ENCODE assay signal across 8 cellular contexts in the genomic region with DNA sequence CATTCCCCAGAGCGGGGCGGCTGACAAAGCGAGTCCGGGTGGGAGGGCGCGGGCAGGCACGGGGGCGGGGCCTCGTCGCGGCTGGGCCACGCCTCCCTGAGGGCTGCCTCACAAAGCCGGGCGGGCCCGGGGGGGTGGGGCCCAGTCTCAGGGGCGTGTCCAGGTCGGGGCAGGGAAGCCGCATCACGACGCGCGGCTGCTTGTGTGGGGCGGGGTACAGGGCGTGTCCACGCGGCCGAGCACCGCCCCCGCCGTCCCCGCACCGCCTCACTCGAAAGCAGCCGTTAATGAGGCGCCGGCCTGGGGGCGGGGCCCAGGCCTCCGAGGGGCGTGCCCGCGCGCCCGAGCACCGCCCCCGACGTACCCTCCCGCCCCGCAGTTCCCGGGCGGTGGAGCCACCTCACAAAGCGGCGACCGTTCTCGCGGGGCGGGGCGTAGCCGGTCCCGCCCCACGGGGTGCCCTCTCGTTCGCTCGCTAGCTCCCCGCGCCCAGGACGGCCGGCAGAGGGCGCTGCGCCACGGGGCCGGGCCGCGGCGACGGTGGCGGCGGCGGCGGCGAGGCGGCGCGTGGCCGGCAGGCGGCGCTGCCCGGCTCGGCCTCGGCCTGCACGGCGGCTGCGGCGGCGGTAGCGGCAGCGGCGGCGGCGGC. TPM values are rescaled to one million over a fixed set of nuclear protein-coding genes. Genes with fewer than 3 reads are reported as not detected.
DNase-seq lines count a peak whose midpoint lies in the region; ATAC-seq and TF ChIP-seq lines count a peak whose summit lies in the region.

A gene (plus strand): TSS at position 599 of the 649 bp plus-strand sequence. CDS start 150 bp downstream, outside the sequence.

- peak within 1 kb of the TSS; percentile 98 for H3K4me2 ChIP-seq in PC-9

- H3K9me3 ChIP-seq in PC-9 (ENCODE audit: insufficient read depth, low read depth) (no peaks in the 10 kb centered on the region), mucosa of stomach (ENCODE audit: control insufficient read depth, low read length) (no peaks in the 10 kb centered on the region)

- no peaks in the 10 kb centered on the region for H3K36me3 ChIP-seq in PC-9 (ENCODE audit: low read depth)
- no peaks in the 10 kb centered on the region for H3K36me3 ChIP-seq in mucosa of stomach (ENCODE audit: control insufficient read depth, insufficient read depth, low read length)

- H2AFZ ChIP-seq in PC-9, result peak within 1 kb of the TSS; percentile 96

- H3K4me3 ChIP-seq in PC-9 (peak within 1 kb of the TSS; percentile 85), epithelial cell of proximal tubule (ENCODE audit: low read depth, low read length) (peak within 1 kb of the TSS; percentile 89), mucosa of stomach (ENCODE audit: low read length) (peak within 1 kb of the TSS; percentile 56)

- DNase-seq in DMS53 treated with DMSO at 0.1 percent for 48 hours (lab: John Stamatoyannopoulos, UW; ENCODE audit: unreplicated experiment) (peak; percentile 93), KG1 (lab: John Stamatoyannopoulos, UW) (peak; percentile 99), PC-9 (peak; percentile 90 to 99), epithelial cell of proximal tubule (ENCODE audit: low read depth) (no peak)
- peak; percentile 100 for DNase-seq in activated T-cell treated with anti-CD3 and anti-CD28 coated beads, Interleukin-2, amount 50 U/mL, for 1 hour
- DNase-seq in stimulated activated CD8-positive, alpha-beta memory T cell treated with anti-CD3 and anti-CD28 coated beads, Interleukin-4, amount 100 ng/mL, for 48 hours, result peak; percentile 99

- peaks cover 42% of the 10 kb centered on the region for H3K79me2 ChIP-seq in PC-9 (ENCODE audit: low read depth)

- peak within 1 kb of the TSS; percentile 82 for H3K9ac ChIP-seq in mucosa of stomach (ENCODE audit: low read length)

- H3K27me3 ChIP-seq in PC-9 (ENCODE audit: insufficient read depth, low read depth), result no peaks in the 10 kb centered on the region
- H3K27me3 ChIP-seq in mucosa of stomach (ENCODE audit: control insufficient read depth, insufficient read depth, low read length), result no peaks in the 10 kb centered on the region

- H3K27ac ChIP-seq in PC-9, result peak within 1 kb of the TSS; percentile 9; the same call in 1 of the 2 replicates

- TF ChIP-seq CTCF in PC-9 (conservative IDR thresholded peaks at IDR 0.05) (peak; percentile 45; the same call in 1 of the 2 replicates), epithelial cell of proximal tubule (conservative IDR thresholded peaks at IDR 0.05; ENCODE audit: low read depth, low read length) (peak; percentile 46)

- no TSS peak for BruUV-seq in PC-9 (replicated peaks; lab: Mats Ljungman, UMichigan)

- POLR2A ChIA-PET in PC-9 (lab: Charles Lee; ENCODE audit: unreplicated experiment), result interaction anchor here (0.6 to 1.4 kb wide), 2 partner anchors 35 to 59 kb away, joined by 4 to 24 read pairs; a partner anchor contains a TSS

- ATAC-seq in GM21723 (IDR thresholded peaks at IDR 0.05; ENCODE audit: unreplicated experiment), result peak; percentile 70

- H3K9me2 ChIP-seq in PC-9 (ENCODE audit: insufficient read depth), result no peaks in the 10 kb centered on the region

- CTCF ChIA-PET in PC-9 (lab: Charles Lee), result interaction anchor here (0.6 to 0.9 kb wide), 5 partner anchors 28 to 224 kb away, joined by 3 to 9 read pairs (median 7); a partner anchor contains a TSS

- peaks cover 17% of the 10 kb centered on the region for H3K4me1 ChIP-seq in PC-9 (replicated peaks; ENCODE audit: insufficient read depth)
- H3K4me1 ChIP-seq in mucosa of stomach (ENCODE audit: control insufficient read depth, insufficient read depth, low read length), result peaks cover 16% of the 10 kb centered on the region

- no peaks in the 10 kb centered on the region for H4K20me1 ChIP-seq in PC-9 (ENCODE audit: insufficient read depth)

- intact Hi-C loops in PC-9 (cut with micrococcal nuclease; ENCODE audit: unreplicated experiment), result loop anchor here (1.0 to 5.0 kb wide), 4 partner anchors 28 to 266 kb away; a partner anchor contains a TSS

- H3F3A ChIP-seq in PC-9 (ENCODE audit: insufficient read depth, low read depth), result peaks cover 18% of the 10 kb centered on the region

RNA-seq across cellular contexts. Expression of the gene that starts here (rescaled TPM):
- total RNA-seq in PC-9 (2021) (56.0 and 63.7 TPM in 2 replicates), epithelial cell of proximal tubule (29.3 and 39.4 TPM in 2 replicates)
